ENCODE assay signal across 1 cellular context in the genomic region with DNA sequence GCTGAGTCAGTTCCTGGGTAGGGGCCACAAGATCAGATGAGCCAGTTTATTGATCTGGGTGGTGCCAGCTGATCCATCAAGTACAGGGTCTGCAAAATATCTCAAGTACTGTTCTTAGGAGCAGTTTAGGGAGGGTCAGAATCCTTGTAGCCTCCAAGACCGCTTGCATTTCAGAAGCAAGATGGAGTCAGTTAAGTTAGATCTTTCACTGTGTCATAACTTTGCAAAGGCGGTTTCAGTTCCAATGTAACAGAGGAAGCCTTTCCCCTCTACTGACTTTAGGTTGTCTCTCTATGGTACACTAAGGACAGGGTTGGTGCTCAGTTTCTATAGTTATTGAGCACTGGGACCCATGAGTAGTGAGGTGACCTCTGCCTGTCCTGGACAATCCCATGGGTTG.
TF ChIP-seq lines count a peak whose summit lies in the region.

No MANE protein-coding gene starts in this region.

TF ChIP-seq in K562, 482 proteins besides CTCF, POLR2A, EP300 and RAD21 (continued from another document and continues in another):
- no peak for TF ChIP-seq ZNF518B (CRISPR knock-in tag; IDR thresholded peaks at IDR 0.05)
- no peak for TF ChIP-seq ZBTB26 (CRISPR knock-in tag; IDR thresholded peaks at IDR 0.05)
- 0 out of 6 replicates have a peak, but pooled peaks of 1 of the 3 experiments have one; percentile 33 for TF ChIP-seq ZBTB11 (CRISPR knock-in tag; IDR thresholded peaks at IDR 0.05)
- no peak for TF ChIP-seq NCOR1 (IDR thresholded peaks at IDR 0.05)
- TF ChIP-seq, protein P1, sequence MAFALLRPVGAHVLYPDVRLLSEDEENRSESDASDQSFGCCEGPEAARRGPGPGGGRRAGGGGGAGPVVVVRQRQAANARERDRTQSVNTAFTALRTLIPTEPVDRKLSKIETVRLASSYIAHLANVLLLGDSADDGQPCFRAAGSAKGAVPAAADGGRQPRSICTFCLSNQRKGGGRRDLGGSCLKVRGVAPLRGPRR (CRISPR knock-in tag; IDR thresholded peaks at IDR 0.05), result no peak
- TF ChIP-seq KHSRP (IDR thresholded peaks at IDR 0.05), result no peak
- no peak for TF ChIP-seq STAT5A (IDR thresholded peaks at IDR 0.05; ENCODE audit: borderline replicate concordance, low read length)
- TF ChIP-seq, protein P2, sequence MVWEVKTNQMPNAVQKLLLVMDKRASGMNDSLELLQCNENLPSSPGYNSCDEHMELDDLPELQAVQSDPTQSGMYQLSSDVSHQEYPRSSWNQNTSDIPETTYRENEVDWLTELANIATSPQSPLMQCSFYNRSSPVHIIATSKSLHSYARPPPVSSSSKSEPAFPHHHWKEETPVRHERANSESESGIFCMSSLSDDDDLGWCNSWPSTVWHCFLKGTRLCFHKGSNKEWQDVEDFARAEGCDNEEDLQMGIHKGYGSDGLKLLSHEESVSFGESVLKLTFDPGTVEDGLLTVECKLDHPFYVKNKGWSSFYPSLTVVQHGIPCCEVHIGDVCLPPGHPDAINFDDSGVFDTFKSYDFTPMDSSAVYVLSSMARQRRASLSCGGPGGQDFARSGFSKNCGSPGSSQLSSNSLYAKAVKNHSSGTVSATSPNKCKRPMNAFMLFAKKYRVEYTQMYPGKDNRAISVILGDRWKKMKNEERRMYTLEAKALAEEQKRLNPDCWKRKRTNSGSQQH (CRISPR knock-in tag; IDR thresholded peaks at IDR 0.05), result no peak
- no peak for TF ChIP-seq BHLHE40 (IDR thresholded peaks at IDR 0.05; ENCODE audit: low read length)
- no peak for TF ChIP-seq EGR1 (conservative IDR thresholded peaks at IDR 0.05)
- no peak for TF ChIP-seq CCNT2 (IDR thresholded peaks at IDR 0.05; ENCODE audit: borderline replicate concordance, extremely low read depth, insufficient read length, low read depth, low read length)
- TF ChIP-seq TGIF2 (CRISPR knock-in tag; IDR thresholded peaks at IDR 0.05), result no peak
- TF ChIP-seq RAD51 (IDR thresholded peaks at IDR 0.05; ENCODE audit: borderline replicate concordance, low read depth), result no peak
- TF ChIP-seq HMG20B (CRISPR knock-in tag; IDR thresholded peaks at IDR 0.05), result no peak
- TF ChIP-seq PCBP1 (IDR thresholded peaks at IDR 0.05; ENCODE audit: low read depth, low read length, poor library complexity, severe bottlenecking), result no peak
- no peak for TF ChIP-seq ZSCAN29 (IDR thresholded peaks at IDR 0.05)
- TF ChIP-seq SIRT6 (IDR thresholded peaks at IDR 0.05; ENCODE audit: low read depth, low read length), result no peak
- no peak for TF ChIP-seq ZNF431 (CRISPR knock-in tag; IDR thresholded peaks at IDR 0.05)
- no peak for TF ChIP-seq RBM22 (IDR thresholded peaks at IDR 0.05; ENCODE audit: low read depth, low read length, poor library complexity, severe bottlenecking)
- no peak for TF ChIP-seq KLF13 (tag; IDR thresholded peaks at IDR 0.05; ENCODE audit: borderline replicate concordance, low read depth)
- no peak for TF ChIP-seq HDAC6 (IDR thresholded peaks at IDR 0.05; ENCODE audit: low read depth, low read length)
- peak; percentile 60 for TF ChIP-seq MEF2D (tag; conservative IDR thresholded peaks at IDR 0.05; ENCODE audit: low read depth)
- TF ChIP-seq TCF7 (IDR thresholded peaks at IDR 0.05; ENCODE audit: borderline replicate concordance), result no peak
- no peak for TF ChIP-seq ZNF12 (CRISPR knock-in tag; IDR thresholded peaks at IDR 0.05)
- no peak for TF ChIP-seq HES1 (IDR thresholded peaks at IDR 0.05; ENCODE audit: low read depth)
- no peak for TF ChIP-seq BRD9 (IDR thresholded peaks at IDR 0.05; ENCODE audit: low read depth, partially characterized antibody)
- peak; percentile 91 for TF ChIP-seq ZNF311 (CRISPR knock-in tag; IDR thresholded peaks at IDR 0.05)
- TF ChIP-seq CBX2 (IDR thresholded peaks at IDR 0.05; ENCODE audit: insufficient read depth, low read length, poor library complexity, severe bottlenecking), result no peak
- no peak for TF ChIP-seq NR2F6 (CRISPR knock-in tag; IDR thresholded peaks at IDR 0.05)
- TF ChIP-seq NONO (IDR thresholded peaks at IDR 0.05; ENCODE audit: low read depth in 2 of 2, low read length in 1 of 2), result no peak
- TF ChIP-seq ZHX1 (conservative IDR thresholded peaks at IDR 0.05; ENCODE audit: low read length), result no peak
- no peak for TF ChIP-seq BDP1 (IDR thresholded peaks at IDR 0.05; ENCODE audit: insufficient read depth, insufficient read length)
- no peak for TF ChIP-seq LCOR (CRISPR knock-in tag; IDR thresholded peaks at IDR 0.05)
- TF ChIP-seq CAMTA2 (CRISPR knock-in tag; conservative IDR thresholded peaks at IDR 0.05), result no peak
- no peak for TF ChIP-seq NR0B1 (IDR thresholded peaks at IDR 0.05; ENCODE audit: partially characterized antibody)
- no peak for TF ChIP-seq ATF7 (IDR thresholded peaks at IDR 0.05)
- TF ChIP-seq KLF6 (CRISPR knock-in tag; IDR thresholded peaks at IDR 0.05; ENCODE audit: borderline replicate concordance), result peak; percentile 81; the same call in 1 of the 2 replicates
- TF ChIP-seq GTF2A2 (tag; IDR thresholded peaks at IDR 0.05), result 0 out of 2 replicates have a peak, but pooled peaks have one; percentile 61
- no peak for TF ChIP-seq ATF4 (CRISPR knock-in tag; IDR thresholded peaks at IDR 0.05)
- no peak for TF ChIP-seq SREBF2 (CRISPR knock-in tag; IDR thresholded peaks at IDR 0.05)
- TF ChIP-seq, protein P3, sequence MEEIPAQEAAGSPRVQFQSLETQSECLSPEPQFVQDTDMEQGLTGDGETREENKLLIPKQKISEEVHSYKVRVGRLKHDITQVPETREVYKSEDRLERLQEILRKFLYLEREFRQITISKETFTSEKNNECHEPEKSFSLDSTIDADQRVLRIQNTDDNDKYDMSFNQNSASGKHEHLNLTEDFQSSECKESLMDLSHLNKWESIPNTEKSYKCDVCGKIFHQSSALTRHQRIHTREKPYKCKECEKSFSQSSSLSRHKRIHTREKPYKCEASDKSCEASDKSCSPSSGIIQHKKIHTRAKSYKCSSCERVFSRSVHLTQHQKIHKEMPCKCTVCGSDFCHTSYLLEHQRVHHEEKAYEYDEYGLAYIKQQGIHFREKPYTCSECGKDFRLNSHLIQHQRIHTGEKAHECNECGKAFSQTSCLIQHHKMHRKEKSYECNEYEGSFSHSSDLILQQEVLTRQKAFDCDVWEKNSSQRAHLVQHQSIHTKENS (CRISPR knock-in tag; IDR thresholded peaks at IDR 0.05), result no peak
- TF ChIP-seq, protein P4, sequence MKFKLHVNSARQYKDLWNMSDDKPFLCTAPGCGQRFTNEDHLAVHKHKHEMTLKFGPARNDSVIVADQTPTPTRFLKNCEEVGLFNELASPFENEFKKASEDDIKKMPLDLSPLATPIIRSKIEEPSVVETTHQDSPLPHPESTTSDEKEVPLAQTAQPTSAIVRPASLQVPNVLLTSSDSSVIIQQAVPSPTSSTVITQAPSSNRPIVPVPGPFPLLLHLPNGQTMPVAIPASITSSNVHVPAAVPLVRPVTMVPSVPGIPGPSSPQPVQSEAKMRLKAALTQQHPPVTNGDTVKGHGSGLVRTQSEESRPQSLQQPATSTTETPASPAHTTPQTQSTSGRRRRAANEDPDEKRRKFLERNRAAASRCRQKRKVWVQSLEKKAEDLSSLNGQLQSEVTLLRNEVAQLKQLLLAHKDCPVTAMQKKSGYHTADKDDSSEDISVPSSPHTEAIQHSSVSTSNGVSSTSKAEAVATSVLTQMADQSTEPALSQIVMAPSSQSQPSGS (CRISPR knock-in tag; IDR thresholded peaks at IDR 0.05), result no peak
- TF ChIP-seq RBM34 (IDR thresholded peaks at IDR 0.05; ENCODE audit: borderline replicate concordance, insufficient read depth, low read length), result no peak
- TF ChIP-seq ZNF23 (CRISPR knock-in tag; IDR thresholded peaks at IDR 0.05), result no peak
- TF ChIP-seq IFI16 (CRISPR knock-in tag; IDR thresholded peaks at IDR 0.05), result no peak
- no peak for TF ChIP-seq CHD1 (IDR thresholded peaks at IDR 0.05; ENCODE audit: low read length)
- no peak for TF ChIP-seq NR1H2 (CRISPR knock-in tag; IDR thresholded peaks at IDR 0.05)
